In genomic region chr6:90466191-90466940, GRCh38 we compare ENCODE assay signal across 13 cellular contexts.
A peak's percentile ranks its signal among the peaks of the same experiment; 100 is the strongest.
DNase-seq lines count a peak whose midpoint lies in the region; FAIRE-seq and TF ChIP-seq lines count a peak whose summit lies in the region.
"Had no signal": no experiment of that assay in that cellular context is flagged by ENCODE, and none has a peak within 500 bp of the region (broad histone marks: within the 10 kb centered on the region; RNA-seq: fewer than 3 reads in every experiment).

No MANE protein-coding gene starts in this region.

- H3K79me2 ChIP-seq in Loucy (ENCODE audit: insufficient read depth, low read length) (no peaks in the 10 kb centered on the region), osteoblast (ENCODE audit: insufficient read depth, low read length) (no peaks in the 10 kb centered on the region)

- TF ChIP-seq POLR2A in vagina (IDR thresholded peaks at IDR 0.05): no peak

- H3K27me3 ChIP-seq in Loucy (ENCODE audit: insufficient read depth, low read length, poor library complexity, severe bottlenecking) (no peaks in the 10 kb centered on the region), brain microvascular endothelial cell (replicated peaks) (no peaks in the 10 kb centered on the region), osteoblast (ENCODE audit: insufficient read depth, low read length) (peaks cover 7% of the 10 kb centered on the region), small intestine (ENCODE audit: control insufficient read depth in 2 of 2, insufficient read depth in 2 of 2, low read length in 2 of 2) (peaks cover 0 to 1% of the 10 kb centered on the region in 2 donors), vagina (no peaks in the 10 kb centered on the region)

- peak overlapping the region; percentile 17 for H3K9ac ChIP-seq in Loucy (ENCODE audit: low read depth, low read length, poor library complexity, severe bottlenecking)

- H3F3A ChIP-seq in Loucy (ENCODE audit: low read depth): no peaks in the 10 kb centered on the region

- H3K4me1 ChIP-seq in Loucy (ENCODE audit: insufficient read depth, low read length, poor library complexity, severe bottlenecking) (peaks cover 66% of the 10 kb centered on the region), osteoblast (ENCODE audit: insufficient read depth, low read length) (peaks cover 4% of the 10 kb centered on the region), small intestine (ENCODE audit: control insufficient read depth in 2 of 2, insufficient read depth in 1 of 2, low read depth in 1 of 2, low read length in 1 of 2) (no peaks in the 10 kb centered on the region), vagina (no peaks in the 10 kb centered on the region)
- H3K4me1 ChIP-seq: prostate gland had no signal

- H3K9me2 ChIP-seq in Loucy (replicated peaks; ENCODE audit: low read depth, low read length): no peaks in the 10 kb centered on the region

- in situ Hi-C loops in brain microvascular endothelial cell (cut with HindIII; ENCODE audit: low pct_ligation_motif_present, low sequenced_read_pairs): no loop called here
- in situ Hi-C loops in GM13976 (cut with MboI; ENCODE audit: low sequenced_read_pairs, unreplicated experiment): no loop called here

- intact Hi-C loops in vagina (cut with DNase I): no loop called here

- TF ChIP-seq CTCF in Loucy (conservative IDR thresholded peaks at IDR 0.05; ENCODE audit: low read length): no peak
- no peak for TF ChIP-seq CTCF in brain microvascular endothelial cell (IDR thresholded peaks at IDR 0.05; ENCODE audit: low read depth, low read length, missing control alignments)
- TF ChIP-seq CTCF in osteoblast (IDR thresholded peaks at IDR 0.05; ENCODE audit: extremely low read depth, low read depth, low read length): no peak
- TF ChIP-seq CTCF in GM13976 (IDR thresholded peaks at IDR 0.05; ENCODE audit: borderline replicate concordance, control extremely low read depth, extremely low read depth, insufficient read depth, missing control alignments): no peak
- TF ChIP-seq CTCF in vagina (IDR thresholded peaks at IDR 0.05): no peak

- H3K4me2 ChIP-seq in Loucy (ENCODE audit: low read depth, low read length, poor library complexity, severe bottlenecking) (no peak overlapping the region), osteoblast (ENCODE audit: insufficient read depth, low read length) (peak overlapping the region; percentile 31)

- H3K27ac ChIP-seq in brain microvascular endothelial cell: no peak overlapping the region
- H3K27ac ChIP-seq in osteoblast (ENCODE audit: low read depth, low read length): no peak overlapping the region
- H3K27ac ChIP-seq in small intestine (ENCODE audit: low read depth in 1 of 2, low read length in 1 of 2): no peak overlapping the region
- no peak overlapping the region for H3K27ac ChIP-seq in vagina
- H3K27ac ChIP-seq: prostate gland had no signal

- H3K4me3 ChIP-seq in Loucy (ENCODE audit: low read length, poor library complexity, severe bottlenecking) (no peak overlapping the region), brain microvascular endothelial cell (ENCODE audit: low read depth, low read length) (no peak overlapping the region), osteoblast (ENCODE audit: insufficient read depth, low read length) (no peak overlapping the region), small intestine (ENCODE audit: low read depth in 1 of 2, low read length in 2 of 2) (no peak overlapping the region), vagina (no peak overlapping the region)
- H3K4me3 ChIP-seq: prostate gland had no signal

- no peak for FAIRE-seq in small intestine (lab: Jason Lieb, UNC)
- FAIRE-seq: A204.1 had no signal

- WGBS in small intestine, 3 donors: 34 to 51% (median 42%) methylated on average over 7 of the region's 7 CpGs

- H4K20me1 ChIP-seq in Loucy (ENCODE audit: insufficient read depth, low read length, poor library complexity, severe bottlenecking) (no peaks in the 10 kb centered on the region), osteoblast (ENCODE audit: insufficient read depth, low read length) (no peaks in the 10 kb centered on the region)

- H3K36me3 ChIP-seq in Loucy (ENCODE audit: insufficient read depth, low read length) (no peaks in the 10 kb centered on the region), brain microvascular endothelial cell (replicated peaks) (no peaks in the 10 kb centered on the region), osteoblast (ENCODE audit: insufficient read depth, low read length) (no peaks in the 10 kb centered on the region), small intestine (ENCODE audit: control insufficient read depth in 2 of 2, insufficient read depth in 2 of 2, low read length in 2 of 2) (no peaks in the 10 kb centered on the region), vagina (no peaks in the 10 kb centered on the region)
- H3K36me3 ChIP-seq: prostate gland had no signal

- DNase-seq in NOMO-1 treated with DMSO at 0.1 percent for 48 hours (lab: John Stamatoyannopoulos, UW; ENCODE audit: unreplicated experiment) (peak; percentile 37), NOMO-1 treated with dmso at 0.1 percent for 144 hours (lab: John Stamatoyannopoulos, UW; ENCODE audit: unreplicated experiment) (no peak), brain microvascular endothelial cell (peak; percentile 54), osteoblast (ENCODE audit: insufficient read length, low spot score, missing footprints) (peak; percentile 18), small intestine (no peak), GM13976 (ENCODE audit: low spot score) (no peak), vagina (ENCODE audit: extremely low spot score in 2 of 2) (no peak)
- DNase-seq: effector memory CD4-positive, alpha-beta T cell; NCI-H1436 treated with DMSO at 0.1 percent for 48 hours; Right ventricle myocardium superior had no signal

- H3K9me3 ChIP-seq in Loucy (ENCODE audit: insufficient read depth, low read depth, low read length) (no peaks in the 10 kb centered on the region), osteoblast (ENCODE audit: low read depth, low read length) (no peaks in the 10 kb centered on the region), small intestine (ENCODE audit: control insufficient read depth, low read depth) (no peaks in the 10 kb centered on the region), vagina (no peaks in the 10 kb centered on the region)
- H3K9me3 ChIP-seq: prostate gland had no signal

- H2AFZ ChIP-seq in Loucy (ENCODE audit: low read length): peak overlapping the region; percentile 69
- peak overlapping the region; percentile 49 for H2AFZ ChIP-seq in osteoblast (ENCODE audit: low read length)

Comparison
In these comparisons a context has a peak if more than half of its experiments do, and no peak if none do; other contexts are left out.
1. DNase-seq: peak in NOMO-1 treated with DMSO at 0.1 percent for 48 hours (single experiment), brain microvascular endothelial cell (single experiment) and osteoblast (single experiment); none in NOMO-1 treated with dmso at 0.1 percent for 144 hours (single experiment), small intestine (single experiment), GM13976 (single experiment) and vagina (0 of 2).